29 cellular contexts compared by ENCODE assay signal in the genomic region with DNA sequence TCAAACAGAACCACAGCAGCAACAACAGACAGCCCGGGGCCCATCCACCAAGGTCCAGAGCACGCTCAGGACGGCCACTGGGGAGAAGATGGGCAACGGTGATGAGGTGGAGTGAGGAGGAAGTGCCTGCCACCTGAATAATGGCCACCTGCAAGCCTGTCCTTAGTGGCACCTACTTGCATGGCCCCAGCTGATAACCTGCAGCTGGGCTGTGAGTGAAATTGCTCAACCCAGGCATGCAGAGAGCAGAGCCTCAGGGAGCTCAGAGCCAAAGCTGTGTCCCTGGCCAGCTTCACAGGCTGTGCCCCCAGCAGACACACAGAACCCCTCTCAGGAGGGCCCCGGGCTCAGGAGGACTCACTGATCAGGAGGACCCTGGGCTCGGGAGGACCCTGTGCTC.
"Had no signal": no experiment of that assay in that cellular context is flagged by ENCODE, and none has a peak within 500 bp of the region (broad histone marks: within the 10 kb centered on the region; RNA-seq: fewer than 3 reads in every experiment).

No MANE protein-coding gene starts in this region.

- ATAC-seq: effector memory CD8-positive, alpha-beta T cell; left colon; left ventricle myocardium superior; mucosa of descending colon; natural killer cell treated with Interleukin-12 subunit alpha and Interleukin-12 subunit beta and Interleukin-15 and Interleukin-18, amount 100 ng/mL, for 72 hours; stimulated activated memory B cell treated with anti-CD40 and anti-IgM and Interleukin-4, amounts not matched to agents 10 μg/mL and 1 μg/mL and 100 μg/mL, for 72 hours had no signal

- H3K4me3 Mint-ChIP-seq: effector memory CD8-positive, alpha-beta T cell; immature natural killer cell; mesothelial cell of epicardium; naive B cell; natural killer cell treated with Interleukin-12 subunit alpha and Interleukin-12 subunit beta and Interleukin-15 and Interleukin-18, amount 100 ng/mL, for 72 hours; neural crest cell; stimulated activated memory B cell treated with anti-CD40 and anti-IgM and Interleukin-4, amounts not matched to agents 10 μg/mL and 1 μg/mL and 100 μg/mL, for 72 hours; stimulated activated naive CD8-positive, alpha-beta T cell treated with anti-CD3 and anti-CD28 coated beads, Interleukin-15, Interleukin-2, amounts not matched to agents 100 ng/mL and 50 ng/mL, for 24 hours had no signal

- H3K27ac ChIP-seq: esophagus squamous epithelium, prostate gland, right atrium auricular region, sigmoid colon, tibial nerve, upper lobe of left lung had no signal

- DNase-seq: cortex of kidney; effector memory CD8-positive, alpha-beta T cell; erythroblast; esophagus squamous epithelium; foreskin melanocyte; glutamatergic neuron; hypothalamus; immature natural killer cell; islet precursor cell; kidney glomerular epithelial cell; left colon; left ventricle myocardium superior; mesenchymal stem cell; naive B cell; sigmoid colon; stimulated activated CD4-positive, alpha-beta T cell treated with anti-CD3 and anti-CD28 coated beads, Interleukin-2, amount 100 ng/mL, for 24 hours; stimulated activated CD4-positive, alpha-beta T cell treated with anti-CD3 and anti-CD28 coated beads, Interleukin-4, amount 100 ng/mL, for 24 hours; upper lobe of left lung had no signal

- H3K9me3 ChIP-seq: mucosa of descending colon, prostate gland, thoracic aorta had no signal

- H3K27me3 ChIP-seq: right atrium auricular region, tibial nerve, upper lobe of left lung had no signal

- H3K36me3 ChIP-seq: esophagus squamous epithelium, prostate gland, right atrium auricular region, sigmoid colon, thoracic aorta, tibial nerve, upper lobe of left lung had no signal

- H3K4me1 ChIP-seq: esophagus squamous epithelium, prostate gland, right atrium auricular region, sigmoid colon, tibial nerve, upper lobe of left lung had no signal

- H3K27ac Mint-ChIP-seq: effector memory CD8-positive, alpha-beta T cell; immature natural killer cell; mesothelial cell of epicardium; naive B cell; natural killer cell treated with Interleukin-12 subunit alpha and Interleukin-12 subunit beta and Interleukin-15 and Interleukin-18, amount 100 ng/mL, for 72 hours; stimulated activated memory B cell treated with anti-CD40 and anti-IgM and Interleukin-4, amounts not matched to agents 10 μg/mL and 1 μg/mL and 100 μg/mL, for 72 hours; stimulated activated naive CD8-positive, alpha-beta T cell treated with anti-CD3 and anti-CD28 coated beads, Interleukin-15, Interleukin-2, amounts not matched to agents 100 ng/mL and 50 ng/mL, for 24 hours had no signal

- H3K4me1 Mint-ChIP-seq: immature natural killer cell, mesothelial cell of epicardium had no signal

- H3K9me3 Mint-ChIP-seq: effector memory CD8-positive, alpha-beta T cell; immature natural killer cell; natural killer cell treated with Interleukin-12 subunit alpha and Interleukin-12 subunit beta and Interleukin-15 and Interleukin-18, amount 100 ng/mL, for 72 hours had no signal

- H3K4me3 ChIP-seq: esophagus squamous epithelium, lung, mucosa of descending colon, prostate gland, right atrium auricular region, sigmoid colon, thoracic aorta, tibial nerve, upper lobe of left lung had no signal

- H3K36me3 Mint-ChIP-seq: immature natural killer cell; mesothelial cell of epicardium; natural killer cell treated with Interleukin-12 subunit alpha and Interleukin-12 subunit beta and Interleukin-15 and Interleukin-18, amount 100 ng/mL, for 72 hours had no signal
